Comparison of ENCODE assay signal across 29 cellular contexts in the genomic region with DNA sequence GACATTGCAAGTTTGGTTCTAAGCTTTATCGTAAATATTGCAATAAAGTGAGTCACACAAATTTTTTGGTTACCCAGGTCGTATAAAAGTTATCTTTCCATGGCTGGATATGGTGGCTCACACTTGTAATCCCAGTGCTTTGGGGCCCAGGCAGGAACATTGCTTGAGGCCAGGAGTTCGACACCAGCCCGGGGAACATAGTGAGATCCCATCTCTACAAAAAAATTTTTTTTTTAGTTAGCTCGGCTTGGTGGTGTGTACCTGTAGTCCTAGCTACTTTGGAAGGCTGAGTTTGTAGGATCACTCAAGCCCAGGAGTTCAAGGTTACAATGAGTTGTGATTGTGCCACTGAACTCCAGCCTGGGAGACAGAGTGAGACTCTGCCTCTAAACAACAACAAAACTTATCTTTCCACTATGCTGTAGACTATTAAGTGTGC.
"Had no signal": no experiment of that assay in that cellular context is flagged by ENCODE, and none has a peak within 500 bp of the region (broad histone marks: within the 10 kb centered on the region; RNA-seq: fewer than 3 reads in every experiment).

No MANE protein-coding gene starts in this region.

- ATAC-seq: left colon; natural killer cell; psoas muscle; stimulated activated memory B cell treated with anti-CD40 and anti-IgM and Interleukin-4, amounts not matched to agents 10 μg/mL and 1 μg/mL and 100 μg/mL, for 72 hours; stimulated activated naive CD8-positive, alpha-beta T cell treated with anti-CD3 and anti-CD28 coated beads, Interleukin-15, amount 100 ng/mL, for 72 hours had no signal

- FAIRE-seq: islet of Langerhans, kidney had no signal

- H3K4me3 ChIP-seq: left ventricle myocardium inferior, lung, neural progenitor cell, psoas muscle, right lobe of liver, smooth muscle cell, testis, thyroid gland, transverse colon, upper lobe of left lung, vagina had no signal

- DNase-seq: hypothalamus; immature natural killer cell; kidney; left colon; left ventricle myocardium inferior; mesendoderm; naive B cell; natural killer cell; nephron progenitor cell; occipital lobe; psoas muscle; right lobe of liver; stimulated activated CD4-positive, alpha-beta T cell treated with anti-CD3 and anti-CD28 coated beads, Interleukin-1b, Interleukin-23, amount 100 ng/mL, for 48 hours; stimulated activated CD4-positive, alpha-beta T cell treated with anti-CD3 and anti-CD28 coated beads, Interleukin-2, amount 100 ng/mL, for 48 hours; stimulated activated CD4-positive, alpha-beta T cell treated with anti-CD3 and anti-CD28 coated beads, Interleukin-4, amount 100 ng/mL, for 4 hours; stimulated activated CD8-positive, alpha-beta memory T cell treated with anti-CD3 and anti-CD28 coated beads, Interleukin-4, amount 100 ng/mL, for 48 hours; stimulated activated naive CD4-positive, alpha-beta T cell treated with Interleukin-2 at 50 U/mL for 16 hours; stimulated activated naive CD8-positive, alpha-beta T cell treated with anti-CD3 and anti-CD28 coated beads, Interleukin-15, amount 100 ng/mL, for 72 hours; substantia nigra; testis; thyroid gland; transverse colon; upper lobe of left lung had no signal
